9 cellular contexts compared by ENCODE assay signal in genomic region chr6:151379933-151380847, GRCh38. TPM values are rescaled to one million over a fixed set of nuclear protein-coding genes. Genes with fewer than 3 reads are reported as not detected.
DNase-seq lines count a peak whose midpoint lies in the region; ATAC-seq, FAIRE-seq and TF ChIP-seq lines count a peak whose summit lies in the region.
"Had no signal": no experiment of that assay in that cellular context is flagged by ENCODE, and none has a peak within 500 bp of the region (broad histone marks: within the 10 kb centered on the region; RNA-seq: fewer than 3 reads in every experiment).

No MANE protein-coding gene starts in this region.

- no peak overlapping the region for H3K27ac ChIP-seq in DND-41 (ENCODE audit: low read length)
- H3K27ac ChIP-seq in HL-60 (replicated peaks), result 0 out of 2 replicates have a peak overlapping the region, but pooled peaks have one; percentile 17
- H3K27ac ChIP-seq in GM12878 (ENCODE audit: control insufficient read depth, insufficient read depth), result peak overlapping the region; percentile 84

- H3K4me3 ChIP-seq in DND-41 (ENCODE audit: low read depth in 1 of 2, low read length in 2 of 2) (no peak overlapping the region), HL-60 (replicated peaks; ENCODE audit: insufficient read depth, low read length) (no peak overlapping the region), GM12878 (peak overlapping the region; percentile 69)

- TF ChIP-seq POLR2A in GM12878 (IDR thresholded peaks at IDR 0.05; ENCODE audit: low read depth, low read length), result 0 out of 2 replicates have a peak, but pooled peaks have one; percentile 22

- RAD21 ChIA-PET in GM12878 (lab: Charles Lee; ENCODE audit: unreplicated experiment), result interaction anchor here (0.5 kb wide), 1 partner anchor 39 kb away, joined by 3 read pairs; no protein-coding TSS in a partner anchor

- ATAC-seq in DND-41 (ENCODE audit: insufficient read depth, low read depth) (peak; percentile 50; the same call in 2 of the 3 replicates), GM21367 (IDR thresholded peaks at IDR 0.05; ENCODE audit: unreplicated experiment) (peak; percentile 52), GM12878 (peak; percentile 84)

- H3K36me3 Mint-ChIP-seq in neural crest cell (ENCODE audit: low read depth), result no peaks in the 10 kb centered on the region

- peaks cover 68% of the 10 kb centered on the region for H4K20me1 ChIP-seq in DND-41 (ENCODE audit: insufficient read depth, low read length)
- no peaks in the 10 kb centered on the region for H4K20me1 ChIP-seq in GM12878 (ENCODE audit: control insufficient read depth, insufficient read depth)

- POLR2A ChIA-PET in GM12878 (lab: Charles Lee), result interaction anchor here (0.9 kb wide), 1 partner anchor 9 kb away, joined by 3 read pairs; no protein-coding TSS in a partner anchor

- H3K79me2 ChIP-seq in DND-41 (ENCODE audit: insufficient read depth, low read length), result peaks cover 88% of the 10 kb centered on the region
- H3K79me2 ChIP-seq in GM12878 (ENCODE audit: control insufficient read depth, insufficient read depth, low read length), result peaks cover 79% of the 10 kb centered on the region

- CTCF ChIA-PET in GM12878 (lab: Yijun Ruan, JAX), result interaction anchor here (1.1 to 1.5 kb wide), 5 partner anchors 8 to 71 kb away, joined by 3 read pairs; partner anchors contain the start of gene RMND1

- H2AFZ ChIP-seq in DND-41 (ENCODE audit: low read depth, low read length), result no peak overlapping the region
- peak overlapping the region; percentile 42 for H2AFZ ChIP-seq in GM12878 (ENCODE audit: control insufficient read depth, low read depth, low read length)

- H3K4me2 ChIP-seq in DND-41 (ENCODE audit: insufficient read depth, low read length), result no peak overlapping the region
- peak overlapping the region; percentile 67 for H3K4me2 ChIP-seq in GM12878 (ENCODE audit: control insufficient read depth, insufficient read depth)

- no peaks in the 10 kb centered on the region for H3K9me3 Mint-ChIP-seq in neural crest cell

- TF ChIP-seq RAD21 in GM12878 (IDR thresholded peaks at IDR 0.05; ENCODE audit: insufficient read depth, low read depth, low read length), result no peak

- H3K9me3 ChIP-seq in DND-41 (ENCODE audit: insufficient read depth, low read length, severe bottlenecking) (no peaks in the 10 kb centered on the region), GM12878 (replicated peaks; ENCODE audit: control insufficient read depth, insufficient read depth, low read length) (no peaks in the 10 kb centered on the region)

- no peaks in the 10 kb centered on the region for H3K27me3 Mint-ChIP-seq in neural crest cell (ENCODE audit: low read depth)
- H3K27me3 Mint-ChIP-seq: brain had no signal

- peak overlapping the region; percentile 15 for H3K27ac Mint-ChIP-seq in neural crest cell (ENCODE audit: unreplicated experiment)
- H3K27ac Mint-ChIP-seq: brain had no signal

- TF ChIP-seq CTCF in DND-41 (IDR thresholded peaks at IDR 0.05; ENCODE audit: borderline replicate concordance, extremely low read depth, low read length, poor library complexity, severe bottlenecking) (no peak), HL-60 (IDR thresholded peaks at IDR 0.05; ENCODE audit: insufficient read depth, low read length) (no peak), GM12878 (IDR thresholded peaks at IDR 0.05 in 2 of 3, conservative IDR thresholded peaks at IDR 0.05 in 1 of 3; ENCODE audit: control insufficient read depth in 2 of 3, extremely low read depth in 1 of 3, insufficient read depth in 1 of 3, low read depth in 3 of 3, low read length in 3 of 3) (no peak), neural crest cell (conservative IDR thresholded peaks at IDR 0.05) (no peak)

- peaks cover 48% of the 10 kb centered on the region for H3K4me1 Mint-ChIP-seq in neural crest cell

- no peak for TF ChIP-seq EP300 in GM12878 (IDR thresholded peaks at IDR 0.05; ENCODE audit: borderline replicate concordance in 1 of 2, control insufficient read depth in 1 of 2, low read depth in 2 of 2, low read length in 2 of 2)

- H3K4me3 Mint-ChIP-seq in neural crest cell, result no peak overlapping the region
- H3K4me3 Mint-ChIP-seq: brain had no signal

- in situ Hi-C loops in GM12878 (cut with MboI), result no loop called here

- BruUV-seq in GM12878 (replicated peaks; lab: Mats Ljungman, UMichigan), result no TSS peak

- peaks cover 7% of the 10 kb centered on the region; the same call in 1 of the 2 replicates for H3K4me1 ChIP-seq in DND-41 (ENCODE audit: insufficient read depth, low read length)
- peaks cover 25% of the 10 kb centered on the region for H3K4me1 ChIP-seq in GM12878 (ENCODE audit: control insufficient read depth, insufficient read depth, low read length)

- FAIRE-seq in GM12878 (lab: Jason Lieb, UNC), result no peak

- H3K36me3 ChIP-seq in DND-41 (ENCODE audit: insufficient read depth, low read length), result peaks cover 5% of the 10 kb centered on the region; the same call in 1 of the 2 replicates
- no peaks in the 10 kb centered on the region; a peak in 1 of 4 replicates for H3K36me3 ChIP-seq in GM12878 (ENCODE audit: control insufficient read depth in 2 of 2, insufficient read depth in 2 of 2, low read length in 1 of 2)

- DNase-seq in DND-41 (no peak), HL-60 (ENCODE audit: low read depth in 1 of 2, low spot score in 1 of 2) (no peak), GM12878 (ENCODE audit: low read depth, low spot score) (no peak), neural crest cell (ENCODE audit: low read depth, low spot score) (no peak), dedifferentiated amniotic fluid mesenchymal stem cell (ENCODE audit: extremely low spot score) (no peak), NCI-H2107 (lab: John Stamatoyannopoulos, UW) (no peak)
- no peak for DNase-seq in stimulated activated CD8-positive, alpha-beta memory T cell treated with anti-CD3 and anti-CD28 coated beads, Interleukin-4, amount 100 ng/mL, for 48 hours

- no peak overlapping the region for H3K9ac ChIP-seq in DND-41 (ENCODE audit: low read depth, low read length)
- peak overlapping the region; percentile 73 for H3K9ac ChIP-seq in GM12878 (ENCODE audit: control insufficient read depth, insufficient read depth, low read length)

- intact Hi-C loops in GM12878 (cut with micrococcal nuclease; ENCODE audit: unreplicated experiment), result no loop called here

- SMC1A ChIA-PET in GM12878 (lab: Charles Lee; ENCODE audit: uncharacterized antibody, unreplicated experiment), result interaction anchor here (1.3 to 1.5 kb wide), 2 partner anchors 9 to 112 kb away, joined by 3 to 6 read pairs; no protein-coding TSS in a partner anchor

- WGBS in GM12878 (ENCODE audit: insufficient coverage, insufficient replicate concordance, low lambda C conversion rate, missing lambda C conversion rate), result 71% methylated on average over 13 of the region's 14 CpGs

- H3K27me3 ChIP-seq in DND-41 (ENCODE audit: insufficient read depth, low read length, poor library complexity) (no peaks in the 10 kb centered on the region), HL-60 (ENCODE audit: insufficient read depth, poor library complexity, severe bottlenecking) (no peaks in the 10 kb centered on the region), GM12878 (replicated peaks in 1 of 2; ENCODE audit: control insufficient read depth in 2 of 2, insufficient read depth in 2 of 2, low read length in 1 of 2) (no peaks in the 10 kb centered on the region)

TF ChIP-seq in GM12878, 131 proteins besides CTCF, POLR2A, EP300 and RAD21 (continues in another document):
- TF ChIP-seq, protein P1, sequence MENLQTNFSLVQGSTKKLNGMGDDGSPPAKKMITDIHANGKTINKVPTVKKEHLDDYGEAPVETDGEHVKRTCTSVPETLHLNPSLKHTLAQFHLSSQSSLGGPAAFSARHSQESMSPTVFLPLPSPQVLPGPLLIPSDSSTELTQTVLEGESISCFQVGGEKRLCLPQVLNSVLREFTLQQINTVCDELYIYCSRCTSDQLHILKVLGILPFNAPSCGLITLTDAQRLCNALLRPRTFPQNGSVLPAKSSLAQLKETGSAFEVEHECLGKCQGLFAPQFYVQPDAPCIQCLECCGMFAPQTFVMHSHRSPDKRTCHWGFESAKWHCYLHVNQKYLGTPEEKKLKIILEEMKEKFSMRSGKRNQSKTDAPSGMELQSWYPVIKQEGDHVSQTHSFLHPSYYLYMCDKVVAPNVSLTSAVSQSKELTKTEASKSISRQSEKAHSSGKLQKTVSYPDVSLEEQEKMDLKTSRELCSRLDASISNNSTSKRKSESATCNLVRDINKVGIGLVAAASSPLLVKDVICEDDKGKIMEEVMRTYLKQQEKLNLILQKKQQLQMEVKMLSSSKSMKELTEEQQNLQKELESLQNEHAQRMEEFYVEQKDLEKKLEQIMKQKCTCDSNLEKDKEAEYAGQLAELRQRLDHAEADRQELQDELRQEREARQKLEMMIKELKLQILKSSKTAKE (IDR thresholded peaks at IDR 0.05; ENCODE audit: low read depth, poor library complexity, severe bottlenecking), result no peak
- TF ChIP-seq KAT2A (conservative IDR thresholded peaks at IDR 0.05; ENCODE audit: control insufficient read depth, low read depth, low read length) (no peak), FOS (IDR thresholded peaks at IDR 0.05; ENCODE audit: borderline replicate concordance, extremely low read depth, insufficient read length) (no peak), CREB1 (IDR thresholded peaks at IDR 0.05; ENCODE audit: low read depth) (no peak), RCOR1 (conservative IDR thresholded peaks at IDR 0.05; ENCODE audit: low read depth, low read length) (no peak), NR2F1 (conservative IDR thresholded peaks at IDR 0.05) (no peak), PML (IDR thresholded peaks at IDR 0.05; ENCODE audit: low read length) (no peak), SREBF1 (IDR thresholded peaks at IDR 0.05; ENCODE audit: low read length) (no peak), RELA (IDR thresholded peaks at IDR 0.05; ENCODE audit: borderline replicate concordance, partially characterized antibody) (no peak), YBX1 (IDR thresholded peaks at IDR 0.05) (no peak)

RNA-seq across cellular contexts. Expression of gene ZBTB2, which starts 11.2 kb away (rescaled TPM):
- total RNA-seq in GM12878 (2013; cell fraction: nucleolus; rRNA removed), result 6.0 and 6.1 TPM in 2 replicates
- total RNA-seq in GM12878 (2014; rRNA removed), result 17.6 and 20.9 TPM in 2 replicates
- 16.5 and 18.6 TPM in 2 replicates for total RNA-seq in GM12878 (2014; rRNA removed; fragmentation: Illumina TruSeq; extraction: Trizol)
- 14.5 and 14.7 TPM in 2 replicates for total RNA-seq in GM12878 (2021)
- polyA plus RNA-seq in GM12878 (2011; ENCODE audit: low read depth), result 10.2 TPM
- 19.4 and 20.9 TPM in 2 replicates for polyA plus RNA-seq in GM12878 (2011; rRNA removed)
- polyA plus RNA-seq in GM12878 (2011; cell fraction: cytosol; rRNA removed), result 19.2 and 19.7 TPM in 2 replicates
- 7.8 and 8.2 TPM in 2 replicates for polyA plus RNA-seq in GM12878 (2011; cell fraction: nucleus; rRNA removed)
- polyA plus RNA-seq in GM12878 (2012), result 13.6 and 15.6 TPM in 2 replicates
- polyA plus RNA-seq in GM12878 (2014; fragmentation: Illumina TruSeq; extraction: Trizol), result 21.9 and 23.5 TPM in 2 replicates
- polyA plus RNA-seq in GM12878 (2014; fragmentation: Nextera tagmentation; extraction: Ambion mirVana), result 1 to 10 TPM; 4.2 to 5.4 TPM
- 12.7 and 13.3 TPM in 2 replicates for polyA plus RNA-seq in GM12878 (2014; rRNA removed)
- 10 to 100 TPM; 14.4 to 15.4 TPM for polyA plus RNA-seq in GM12878 (2016; fragmentation: Nextera tagmentation; extraction: Ambion mirVana)
- 30.5 and 31.1 TPM in 2 replicates for polyA minus RNA-seq in GM12878 (2011; rRNA and poly(A)+ RNA removed)
- 8.3 and 8.9 TPM in 2 replicates for polyA minus RNA-seq in GM12878 (2011; cell fraction: cytosol; rRNA and poly(A)+ RNA removed)
- polyA minus RNA-seq in GM12878 (2011; cell fraction: nucleus; rRNA and poly(A)+ RNA removed), result 2.8 and 6.3 TPM in 2 replicates
- 17.5 and 17.7 TPM in 2 replicates for total RNA-seq in neural crest cell
